24 cellular contexts compared by ENCODE assay signal in genomic region chr1:199901341-199901740, GRCh38.
"Had no signal": no experiment of that assay in that cellular context is flagged by ENCODE, and none has a peak within 500 bp of the region (broad histone marks: within the 10 kb centered on the region; RNA-seq: fewer than 3 reads in every experiment).

No MANE protein-coding gene starts in this region.

- FAIRE-seq: small intestine had no signal

- H3K4me3 ChIP-seq: neural progenitor cell, ovary, psoas muscle, right lobe of liver, sigmoid colon, stomach, thoracic aorta, thyroid gland, tibial nerve, upper lobe of left lung, uterus had no signal

- H3K27ac ChIP-seq: neural progenitor cell, ovary, parathyroid adenoma, psoas muscle, right lobe of liver, sigmoid colon, stomach, thoracic aorta, thyroid gland, tibial nerve, upper lobe of left lung, uterus had no signal

- DNase-seq: naive thymus-derived CD8-positive, alpha-beta T cell; occipital lobe; ovary; posterior cingulate gyrus; psoas muscle; right cardiac atrium; right lobe of liver; sigmoid colon; small intestine; stimulated activated CD4-positive, alpha-beta T cell treated with anti-CD3 and anti-CD28 coated beads, Interleukin-15, amount 100 ng/mL, for 24 hours; stimulated activated CD4-positive, alpha-beta T cell treated with anti-CD3 and anti-CD28 coated beads, Interleukin-2, amount 100 ng/mL, for 24 hours; stimulated activated CD4-positive, alpha-beta T cell treated with anti-CD3 and anti-CD28 coated beads, Interleukin-2, amount 100 ng/mL, for 48 hours; stimulated activated CD4-positive, alpha-beta T cell treated with anti-CD3 and anti-CD28 coated beads, Interleukin-4, amount 100 ng/mL, for 24 hours; stimulated activated naive B cell treated with anti-CD40 and anti-IgM and Interleukin-4, amounts not matched to agents 10 μg/mL and 1 μg/mL and 100 μg/mL, for 72 hours; stimulated activated naive CD4-positive, alpha-beta T cell treated with Interleukin-2 at 50 U/mL for 16 hours; stomach; thyroid gland; trophoblast cell; upper lobe of left lung; uterus had no signal
